In genomic region chr17:62470666-62471379, GRCh38 we compare ENCODE assay signal across 8 cellular contexts. TPM values are rescaled to one million over a fixed set of nuclear protein-coding genes. Genes with fewer than 3 reads are reported as not detected.
DNase-seq lines count a peak whose midpoint lies in the region; ATAC-seq and TF ChIP-seq lines count a peak whose summit lies in the region.
"Not testable (repeated sequence)": the region's sequence is repeated elsewhere in the genome, so short reads cannot be mapped to it uniquely, and the experiment has no call there.

No MANE protein-coding gene starts in this region.

- not testable (repeated sequence) for H3K9me3 ChIP-seq in CD4-positive, alpha-beta memory T cell (ENCODE audit: control insufficient read depth in 1 of 2, low read length in 2 of 2); WERI-Rb-1 (ENCODE audit: severe bottlenecking); adipocyte (ENCODE audit: control insufficient read depth, low read length)

- TF ChIP-seq CTCF in WERI-Rb-1 (IDR thresholded peaks at IDR 0.05; ENCODE audit: low read depth, low read length); fibroblast of villous mesenchyme (IDR thresholded peaks at IDR 0.05; ENCODE audit: insufficient read depth, low read depth, low read length); natural killer cell (IDR thresholded peaks at IDR 0.05): not testable (repeated sequence)

- not testable (repeated sequence) for H3K36me3 ChIP-seq in CD4-positive, alpha-beta memory T cell (ENCODE audit: insufficient read depth, low read length); WERI-Rb-1; adipocyte (ENCODE audit: control insufficient read depth, insufficient read depth, low read length, severe bottlenecking)

- peaks cover 7 to 23% (median 13%) of the 10 kb centered on the region in 4 donors for H3K4me1 Mint-ChIP-seq in CD4-positive, alpha-beta memory T cell
- H3K4me1 Mint-ChIP-seq in natural killer cell, result not testable (repeated sequence)

- not testable (repeated sequence) for H3K27ac ChIP-seq in CD4-positive, alpha-beta memory T cell (ENCODE audit: low read depth, low read length); WERI-Rb-1

- not testable (repeated sequence) for H3K4me1 ChIP-seq in CD4-positive, alpha-beta memory T cell (ENCODE audit: insufficient read depth, low read length); adipocyte (ENCODE audit: control insufficient read depth, insufficient read depth, low read length)

- H3K4me3 Mint-ChIP-seq in CD4-positive, alpha-beta memory T cell, result peak overlapping the region in 3 of 8 donors; percentile 11 to 41 (median 13)
- not testable (repeated sequence) for H3K4me3 Mint-ChIP-seq in natural killer cell

- DNase-seq in CD4-positive, alpha-beta memory T cell, result peak; percentile 38 to 71 (median 44)
- DNase-seq in Kasumi-1 (lab: John Stamatoyannopoulos, UW) (peak; percentile 57 to 66), NCI-H748 treated with DMSO at 0.1 percent for 48 hours (lab: John Stamatoyannopoulos, UW) (peak; percentile 66), WERI-Rb-1 (peak; percentile 59), adipocyte (ENCODE audit: low read depth) (peak; percentile 48), fibroblast of villous mesenchyme (ENCODE audit: low read depth) (peak; percentile 46), natural killer cell (peak; percentile 21)
- peak; percentile 31 to 46 for DNase-seq in stimulated activated CD8-positive, alpha-beta memory T cell treated with anti-CD3 and anti-CD28 coated beads, Interleukin-2, amount 100 ng/mL, for 1 hour (ENCODE audit: low read depth in 2 of 2)

- peak overlapping the region; percentile 17 to 90 (median 82) for H3K27ac Mint-ChIP-seq in CD4-positive, alpha-beta memory T cell
- not testable (repeated sequence) for H3K27ac Mint-ChIP-seq in natural killer cell

- CTCF ChIA-PET in CD4-positive, alpha-beta memory T cell (lab: Charles Lee; ENCODE audit: partially characterized antibody), result interaction anchor here (1.6 kb wide), 1 partner anchor 15 kb away, joined by 4 read pairs; no protein-coding TSS in a partner anchor

- H3K9ac ChIP-seq in adipocyte (ENCODE audit: low read length), result not testable (repeated sequence)

- H3K9me3 Mint-ChIP-seq in CD4-positive, alpha-beta memory T cell; natural killer cell: not testable (repeated sequence)

- POLR2A ChIA-PET in CD4-positive, alpha-beta memory T cell (lab: Charles Lee; ENCODE audit: partially characterized antibody), result not testable (repeated sequence)

- H3K27me3 Mint-ChIP-seq in CD4-positive, alpha-beta memory T cell; natural killer cell (ENCODE audit: low read depth in 2 of 2): not testable (repeated sequence)

- intact Hi-C loops in CD4-positive, alpha-beta memory T cell (cut with micrococcal nuclease); natural killer cell (cut with micrococcal nuclease): not testable (repeated sequence)

- ATAC-seq in natural killer cell, result peak in 1 of 3 donors; percentile 40

- H3K27me3 ChIP-seq in CD4-positive, alpha-beta memory T cell (ENCODE audit: insufficient read depth, low read length); WERI-Rb-1 (ENCODE audit: insufficient read depth, low read depth, severe bottlenecking); adipocyte (replicated peaks; ENCODE audit: control insufficient read depth, insufficient read depth, low read length): not testable (repeated sequence)

- not testable (repeated sequence) for H3K4me3 ChIP-seq in CD4-positive, alpha-beta memory T cell (ENCODE audit: low read length in 2 of 2); WERI-Rb-1 (ENCODE audit: low read depth, low read length); adipocyte (ENCODE audit: low read length); fibroblast of villous mesenchyme (ENCODE audit: low read depth, low read length)

- H3K36me3 Mint-ChIP-seq in CD4-positive, alpha-beta memory T cell; natural killer cell: not testable (repeated sequence)

RNA-seq across cellular contexts. Expression of gene TLK2, which starts 7.8 kb away (rescaled TPM):
- total RNA-seq in CD4-positive, alpha-beta memory T cell, result 10 to 100 TPM; 64.3 to 67.7 TPM
- polyA plus RNA-seq in CD4-positive, alpha-beta memory T cell, result 10 to 100 TPM in 1 of 2 donors, 1 to 10 TPM in 1; 2.4 to 15.9 TPM
- total RNA-seq in fibroblast of villous mesenchyme (49.3 and 60.0 TPM in 2 replicates), natural killer cell (10 to 100 TPM; 63.8 to 77.2 (median 68.2) TPM)

RNA-seq across cellular contexts. Expression of gene METTL2A, which starts 47.1 kb away (rescaled TPM):
- 10 to 100 TPM; 16.4 to 16.6 TPM for total RNA-seq in CD4-positive, alpha-beta memory T cell
- 10 to 100 TPM in 1 of 2 donors, 1 to 10 TPM in 1; 8.9 to 19.1 TPM for polyA plus RNA-seq in CD4-positive, alpha-beta memory T cell
- total RNA-seq in fibroblast of villous mesenchyme, result 22.2 and 29.4 TPM in 2 replicates
- 10 to 100 TPM; 10.8 to 13.5 (median 11.5) TPM for total RNA-seq in natural killer cell
